22 cellular contexts compared by ENCODE assay signal in genomic region chr3:24810881-24811280, GRCh38.
A peak's percentile ranks its signal among the peaks of the same experiment; 100 is the strongest.
DNase-seq lines count a peak whose midpoint lies in the region; ATAC-seq and TF ChIP-seq lines count a peak whose summit lies in the region.
"Had no signal": no experiment of that assay in that cellular context is flagged by ENCODE, and none has a peak within 500 bp of the region (broad histone marks: within the 10 kb centered on the region; RNA-seq: fewer than 3 reads in every experiment).

No MANE protein-coding gene starts in this region.

- H3K27ac Mint-ChIP-seq in Calu3 (ENCODE audit: unreplicated experiment) (peak overlapping the region; percentile 91), neural progenitor cell (no peak overlapping the region)
- H3K27ac Mint-ChIP-seq: activated naive CD8-positive, alpha-beta T cell; activated T-cell treated with anti-CD3 and anti-CD28 coated beads, Interleukin-2, amount 50 U/mL, for 72 hours; dendritic cell treated with granulocyte-macrophage colony-stimulating factor and Interleukin-4, amounts not matched to agents 40 ng/mL and 50 ng/mL, for 4 days; naive B cell; T-helper 2 cell treated with Interferon-gamma antibody and Interleukin-4, amounts not matched to agents 5 μg/mL and 100 μg/mL, for 36 hours had no signal

- H3K9me3 ChIP-seq in neural progenitor cell (ENCODE audit: low read depth) (no peaks in the 10 kb centered on the region), esophagus squamous epithelium (no peaks in the 10 kb centered on the region), MM.1S (replicated peaks; ENCODE audit: insufficient read depth, low read length) (no peaks in the 10 kb centered on the region)
- H3K9me3 ChIP-seq: BLaER1, pancreas, SJCRH30 had no signal

- peaks cover 35% of the 10 kb centered on the region for H3K4me1 Mint-ChIP-seq in Calu3 (ENCODE audit: low read depth, unreplicated experiment)
- H3K4me1 Mint-ChIP-seq in neural progenitor cell, result no peaks in the 10 kb centered on the region
- H3K4me1 Mint-ChIP-seq: naive B cell had no signal

- H3K4me1 ChIP-seq in neural progenitor cell, result no peaks in the 10 kb centered on the region
- H3K4me1 ChIP-seq in esophagus squamous epithelium, result peaks cover 0 to 7% (median 0%) of the 10 kb centered on the region in 3 donors
- H3K4me1 ChIP-seq in MM.1S (ENCODE audit: low read length), result no peaks in the 10 kb centered on the region
- H3K4me1 ChIP-seq: pancreas, SJCRH30 had no signal

- TF ChIP-seq POLR2A in esophagus squamous epithelium (IDR thresholded peaks at IDR 0.05), result no peak

- H3K4me2 ChIP-seq in neural progenitor cell (no peak overlapping the region), MM.1S (ENCODE audit: low read depth, low read length) (no peak overlapping the region)
- H3K4me2 ChIP-seq: BLaER1 had no signal

- H3K36me3 Mint-ChIP-seq in Calu3 (ENCODE audit: insufficient read depth, unreplicated experiment) (no peaks in the 10 kb centered on the region), neural progenitor cell (no peaks in the 10 kb centered on the region)
- H3K36me3 Mint-ChIP-seq: activated naive CD8-positive, alpha-beta T cell; naive B cell had no signal

- TF ChIP-seq CTCF in Calu3 (IDR thresholded peaks at IDR 0.05; ENCODE audit: unreplicated experiment), result no peak
- TF ChIP-seq CTCF in choroid plexus epithelial cell (conservative IDR thresholded peaks at IDR 0.05; ENCODE audit: low read depth, low read length), result no peak
- no peak for TF ChIP-seq CTCF in neural progenitor cell (IDR thresholded peaks at IDR 0.05)
- TF ChIP-seq CTCF in esophagus squamous epithelium (IDR thresholded peaks at IDR 0.05), result no peak
- no peak for TF ChIP-seq CTCF in MM.1S (IDR thresholded peaks at IDR 0.05; ENCODE audit: low read length)

- H3K9ac ChIP-seq in neural progenitor cell, result no peak overlapping the region
- no peak overlapping the region for H3K9ac ChIP-seq in MM.1S (ENCODE audit: low read length)
- H3K9ac ChIP-seq: BLaER1 had no signal

- no peaks in the 10 kb centered on the region for H3K36me3 ChIP-seq in neural progenitor cell
- H3K36me3 ChIP-seq in esophagus squamous epithelium, result no peaks in the 10 kb centered on the region
- H3K36me3 ChIP-seq in MM.1S (replicated peaks; ENCODE audit: insufficient read depth, low read length), result no peaks in the 10 kb centered on the region
- H3K36me3 ChIP-seq: BLaER1, brain microvascular endothelial cell, pancreas, SJCRH30 had no signal

- intact Hi-C loops in Calu3 (cut with micrococcal nuclease; ENCODE audit: unreplicated experiment), result no loop called here
- intact Hi-C loops in esophagus squamous epithelium (cut with DNase I), result no loop called here

- peaks cover 4% of the 10 kb centered on the region for H3K9me3 Mint-ChIP-seq in Calu3 (ENCODE audit: low read depth, unreplicated experiment)
- H3K9me3 Mint-ChIP-seq in neural progenitor cell, result no peaks in the 10 kb centered on the region
- H3K9me3 Mint-ChIP-seq: T-helper 2 cell treated with Interferon-gamma antibody and Interleukin-4, amounts not matched to agents 5 μg/mL and 100 μg/mL, for 36 hours had no signal

- BruUV-seq in Calu3 (replicated peaks; lab: Mats Ljungman, UMichigan), result TSS peak; percentile 64

- H2AFZ ChIP-seq in neural progenitor cell (replicated peaks) (peak overlapping the region; percentile 40), MM.1S (ENCODE audit: low read length) (no peak overlapping the region)

- H3K4me3 Mint-ChIP-seq in Calu3 (ENCODE audit: low read depth, unreplicated experiment) (peak overlapping the region; percentile 73), neural progenitor cell (no peak overlapping the region)
- H3K4me3 Mint-ChIP-seq: activated naive CD8-positive, alpha-beta T cell; activated T-cell treated with anti-CD3 and anti-CD28 coated beads, Interleukin-2, amount 50 U/mL, for 72 hours; dendritic cell treated with granulocyte-macrophage colony-stimulating factor and Interleukin-4, amounts not matched to agents 40 ng/mL and 50 ng/mL, for 4 days; naive B cell; T-helper 2 cell treated with Interferon-gamma antibody and Interleukin-4, amounts not matched to agents 5 μg/mL and 100 μg/mL, for 36 hours had no signal

- H3K4me3 ChIP-seq in choroid plexus epithelial cell (ENCODE audit: low read depth, low read length) (no peak overlapping the region), neural progenitor cell (no peak overlapping the region), esophagus squamous epithelium (no peak overlapping the region), MM.1S (ENCODE audit: low read length) (no peak overlapping the region)
- H3K4me3 ChIP-seq: BLaER1, pancreas, SJCRH30 had no signal

- no peak overlapping the region for H3K27ac ChIP-seq in neural progenitor cell
- H3K27ac ChIP-seq in esophagus squamous epithelium, result no peak overlapping the region
- H3K27ac ChIP-seq in MM.1S (ENCODE audit: low read length), result no peak overlapping the region
- H3K27ac ChIP-seq: BLaER1, brain microvascular endothelial cell, pancreas, SJCRH30 had no signal

- ATAC-seq in HG03432 (IDR thresholded peaks at IDR 0.05; ENCODE audit: unreplicated experiment), result peak; percentile 60
- ATAC-seq: activated T-cell treated with anti-CD3 and anti-CD28 coated beads, Interleukin-2, amount 50 U/mL, for 72 hours; pancreas; PC-3 had no signal

- H3K9me2 ChIP-seq in MM.1S (replicated peaks; ENCODE audit: insufficient read depth, low read length), result no peaks in the 10 kb centered on the region

- H3K27me3 Mint-ChIP-seq in Calu3 (ENCODE audit: unreplicated experiment) (no peaks in the 10 kb centered on the region), neural progenitor cell (ENCODE audit: insufficient read depth, low read depth) (no peaks in the 10 kb centered on the region)
- H3K27me3 Mint-ChIP-seq: activated naive CD8-positive, alpha-beta T cell; dendritic cell treated with granulocyte-macrophage colony-stimulating factor and Interleukin-4, amounts not matched to agents 40 ng/mL and 50 ng/mL, for 4 days; naive B cell had no signal

- DNase-seq in Calu3 (peak; percentile 66), choroid plexus epithelial cell (ENCODE audit: low read depth) (peak; percentile 26), neural progenitor cell (ENCODE audit: low spot score) (no peak), DMS 273 (lab: John Stamatoyannopoulos, UW; ENCODE audit: unreplicated experiment) (no peak), esophagus squamous epithelium (lab: John Stamatoyannopoulos, UW) (no peak), MM.1S (no peak)
- DNase-seq: activated CD4-positive, CD25-positive, alpha-beta regulatory T cell; activated T-cell treated with anti-CD3 and anti-CD28 coated beads, Interleukin-2, amount 50 U/mL, for 72 hours; brain microvascular endothelial cell; foreskin fibroblast; naive B cell; NCI-H187; NCI-H510A; pancreas; PC-3; stimulated activated CD4-positive, alpha-beta T cell treated with anti-CD3 and anti-CD28 coated beads, Interleukin-4, amount 100 ng/mL, for 1 hour had no signal

- no peaks in the 10 kb centered on the region for H3K27me3 ChIP-seq in neural progenitor cell
- no peaks in the 10 kb centered on the region for H3K27me3 ChIP-seq in esophagus squamous epithelium
- H3K27me3 ChIP-seq in MM.1S (replicated peaks; ENCODE audit: insufficient read depth, low read length), result no peaks in the 10 kb centered on the region
- H3K27me3 ChIP-seq: BLaER1, brain microvascular endothelial cell, SJCRH30 had no signal

- CTCF ChIA-PET in Calu3 (lab: Charles Lee), result interaction anchor here (0.7 to 1.2 kb wide), 3 partner anchors 37 to 774 kb away, joined by 3 to 4 read pairs (median 3); no protein-coding TSS in a partner anchor

- H4K20me1 ChIP-seq in neural progenitor cell (ENCODE audit: low read depth) (no peaks in the 10 kb centered on the region), MM.1S (ENCODE audit: insufficient read depth, low read length) (no peaks in the 10 kb centered on the region)
- H4K20me1 ChIP-seq: BLaER1 had no signal

- 20 to 30% methylated on average over 5 of the region's 5 CpGs for WGBS in esophagus squamous epithelium, 2 donors

- H3F3A ChIP-seq in neural progenitor cell (ENCODE audit: low read depth) (no peaks in the 10 kb centered on the region), MM.1S (ENCODE audit: insufficient read depth, low read length) (no peaks in the 10 kb centered on the region)

- H3K79me2 ChIP-seq in neural progenitor cell (ENCODE audit: low read depth) (no peaks in the 10 kb centered on the region), MM.1S (ENCODE audit: low read length) (no peaks in the 10 kb centered on the region)

Comparison
In these comparisons a context has a peak if more than half of its experiments do, and no peak if none do; other contexts are left out.
1. DNase-seq: peak in Calu3 (single experiment) and choroid plexus epithelial cell (single experiment); none in neural progenitor cell (single experiment), DMS 273 (single experiment), esophagus squamous epithelium (single experiment) and MM.1S (single experiment).